In genomic region chr21:17048974-17049373, GRCh38 we compare ENCODE assay signal across 7 cellular contexts.
"Had no signal": no experiment of that assay in that cellular context is flagged by ENCODE, and none has a peak within 500 bp of the region (broad histone marks: within the 10 kb centered on the region; RNA-seq: fewer than 3 reads in every experiment).

No MANE protein-coding gene starts in this region.

- H3K27ac ChIP-seq: HL-60 had no signal

- H3K27me3 Mint-ChIP-seq: IgD-negative memory B cell had no signal

- H3K4me3 ChIP-seq: GM23338 had no signal

- DNase-seq: H7, HCEC 1CT, KBM-7 had no signal

- H3K4me1 Mint-ChIP-seq: IgD-negative memory B cell had no signal

- H3K27ac Mint-ChIP-seq: GM23338 had no signal

- H2AFZ ChIP-seq: GM23338 had no signal

- ATAC-seq: GM23338, HepG2 had no signal

- H3K4me3 Mint-ChIP-seq: GM23338, IgD-negative memory B cell had no signal

- H3K36me3 Mint-ChIP-seq: IgD-negative memory B cell had no signal

- H3K4me2 ChIP-seq: GM23338 had no signal
